23 cellular contexts compared by ENCODE assay signal in genomic region chr17:32723310-32723955, GRCh38.
DNase-seq lines count a peak whose midpoint lies in the region; ATAC-seq, FAIRE-seq and TF ChIP-seq lines count a peak whose summit lies in the region.
"Had no signal": no experiment of that assay in that cellular context is flagged by ENCODE, and none has a peak within 500 bp of the region (broad histone marks: within the 10 kb centered on the region; RNA-seq: fewer than 3 reads in every experiment).

No MANE protein-coding gene starts in this region.

- H3K9ac ChIP-seq in kidney (ENCODE audit: low read length in 2 of 2): no peak overlapping the region
- H3K9ac ChIP-seq: parathyroid adenoma had no signal

- in situ Hi-C loops in brain microvascular endothelial cell (cut with HindIII; ENCODE audit: low pct_ligation_motif_present, low sequenced_read_pairs): no loop called here

- H3K9me3 ChIP-seq in right cardiac atrium (ENCODE audit: control insufficient read depth, low read length) (no peaks in the 10 kb centered on the region), kidney (ENCODE audit: control insufficient read depth in 1 of 2, low read length in 2 of 2) (no peaks in the 10 kb centered on the region)
- H3K9me3 ChIP-seq: SJSA1, tibial artery had no signal

- no peak overlapping the region for H3K4me3 ChIP-seq in brain microvascular endothelial cell (ENCODE audit: low read depth, low read length)
- no peak overlapping the region for H3K4me3 ChIP-seq in right cardiac atrium (ENCODE audit: low read length)
- no peak overlapping the region for H3K4me3 ChIP-seq in kidney (ENCODE audit: low read length in 2 of 2)
- H3K4me3 ChIP-seq: SJSA1, tibial artery had no signal

- no peak for TF ChIP-seq CTCF in brain microvascular endothelial cell (IDR thresholded peaks at IDR 0.05; ENCODE audit: low read depth, low read length, missing control alignments)
- no peak for TF ChIP-seq CTCF in kidney (IDR thresholded peaks at IDR 0.05; ENCODE audit: borderline replicate concordance, extremely low read depth, insufficient read depth)

- ATAC-seq in right cardiac atrium: peak in 1 of 2 donors; percentile 41
- ATAC-seq: effector memory CD8-positive, alpha-beta T cell; natural killer cell treated with Interleukin-12 subunit alpha and Interleukin-12 subunit beta and Interleukin-15 and Interleukin-18, amount 100 ng/mL, for 72 hours; stimulated activated memory B cell treated with anti-CD40 and anti-IgM and Interleukin-4, amounts not matched to agents 10 μg/mL and 1 μg/mL and 100 μg/mL, for 72 hours; T-helper 17 cell had no signal

- no peaks in the 10 kb centered on the region for H3K36me3 ChIP-seq in brain microvascular endothelial cell (replicated peaks)
- peaks cover 0 to 4% of the 10 kb centered on the region in 2 donors for H3K36me3 ChIP-seq in kidney (ENCODE audit: control insufficient read depth in 1 of 2, insufficient read depth in 2 of 2, low read length in 2 of 2)
- H3K36me3 ChIP-seq: SJSA1 had no signal

- H3K27ac ChIP-seq in brain microvascular endothelial cell: peak overlapping the region; percentile 26
- no peak overlapping the region for H3K27ac ChIP-seq in right cardiac atrium (ENCODE audit: low read length)
- no peak overlapping the region for H3K27ac ChIP-seq in kidney (ENCODE audit: low read depth in 2 of 2, low read length in 2 of 2)
- H3K27ac ChIP-seq: parathyroid adenoma, SJSA1, tibial artery had no signal

- no peaks in the 10 kb centered on the region for H3K27me3 ChIP-seq in brain microvascular endothelial cell (replicated peaks)
- no peaks in the 10 kb centered on the region for H3K27me3 ChIP-seq in right cardiac atrium (ENCODE audit: control insufficient read depth, insufficient read depth)
- H3K27me3 ChIP-seq: SJSA1, tibial artery had no signal

- peak; percentile 37 for DNase-seq in HCEC 1CT
- peak; percentile 62 for DNase-seq in brain microvascular endothelial cell
- DNase-seq in right cardiac atrium: peak; percentile 36 to 66 (median 56)
- peak in 34 of 56 donors; percentile 3 to 58 (median 20) for DNase-seq in nucleus accumbens (lab: John Stamatoyannopoulos, UW)
- no peak for DNase-seq in NCI-H1694 (lab: John Stamatoyannopoulos, UW)
- no peak for DNase-seq in DMS 273 treated with DMSO at 0.1 percent for 48 hours (lab: John Stamatoyannopoulos, UW)
- no peak for DNase-seq in NCI-H1436 treated with DMSO at 0.1 percent for 48 hours (lab: John Stamatoyannopoulos, UW)
- DNase-seq in kidney: no peak
- DNase-seq: activated CD8-positive, alpha-beta memory T cell treated with anti-CD3 and anti-CD28 coated beads, Interleukin-2, amount 50 U/mL, for 4 hours; CD4-positive, CD25-positive, alpha-beta regulatory T cell; effector memory CD8-positive, alpha-beta T cell; KBM-7; NCI-H1694 treated with DMSO at 0.1 percent for 48 hours; NCI-H2227 treated with DMSO at 0.1 percent for 48 hours; NCI-H82; T-helper 17 cell; tibial artery had no signal

- intact Hi-C loops in right cardiac atrium (cut with DNase I) (no loop called here), kidney (cut with DNase I) (no loop called here)

- WGBS in right cardiac atrium: 67% methylated on average over 5 of the region's 5 CpGs

- H3K4me1 ChIP-seq in right cardiac atrium (ENCODE audit: control insufficient read depth, insufficient read depth, low read length) (no peaks in the 10 kb centered on the region), kidney (ENCODE audit: control insufficient read depth in 1 of 2, insufficient read depth in 1 of 2, low read depth in 1 of 2, low read length in 2 of 2) (no peaks in the 10 kb centered on the region)
- H3K4me1 ChIP-seq: parathyroid adenoma, SJSA1, tibial artery had no signal

- FAIRE-seq in kidney (lab: Jason Lieb, UNC): no peak
- FAIRE-seq: G401.6, islet of Langerhans had no signal

Comparison
In these comparisons a context has a peak if more than half of its experiments do, and no peak if none do; other contexts are left out.
1. DNase-seq: peak in HCEC 1CT (single experiment), brain microvascular endothelial cell (single experiment), right cardiac atrium (3 of 3) and nucleus accumbens (34 of 56); none in NCI-H1694 (single experiment), DMS 273 treated with DMSO at 0.1 percent for 48 hours (single experiment), NCI-H1436 treated with DMSO at 0.1 percent for 48 hours (single experiment) and kidney (single experiment).